In the genomic region with DNA sequence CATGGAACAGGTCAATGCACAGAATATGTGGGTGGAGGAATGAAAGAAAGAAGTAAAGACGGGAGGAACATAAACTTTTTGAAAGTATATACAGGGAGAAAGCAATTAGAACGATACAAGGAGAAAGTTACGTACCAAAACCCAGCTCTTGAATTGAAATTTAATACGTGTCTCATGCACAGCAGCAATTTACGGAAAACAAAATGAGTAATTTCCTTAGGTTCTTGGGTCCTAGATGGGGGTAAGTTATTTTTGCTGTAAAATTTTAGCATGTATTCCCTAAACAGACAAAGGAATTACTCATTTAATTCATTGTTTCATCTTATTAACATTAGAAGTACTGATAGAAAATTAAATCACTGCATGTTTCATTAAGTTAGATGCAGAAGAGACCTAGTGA, we compare ENCODE assay signal across 26 cellular contexts.
DNase-seq lines count a peak whose midpoint lies in the region; TF ChIP-seq lines count a peak whose summit lies in the region.
"Had no signal": no experiment of that assay in that cellular context is flagged by ENCODE, and none has a peak within 500 bp of the region (broad histone marks: within the 10 kb centered on the region; RNA-seq: fewer than 3 reads in every experiment).

No MANE protein-coding gene starts in this region.

- no peaks in the 10 kb centered on the region for H3K27me3 Mint-ChIP-seq in neural crest cell (ENCODE audit: low read depth)
- H3K27me3 Mint-ChIP-seq: B cell; CD4-positive, alpha-beta T cell; CD4-positive, CD25-positive, alpha-beta regulatory T cell; CD8-positive, alpha-beta memory T cell had no signal

- H3K27ac Mint-ChIP-seq in neural crest cell (ENCODE audit: unreplicated experiment), result peak overlapping the region; percentile 50
- H3K27ac Mint-ChIP-seq: B cell; CD14-positive monocyte; CD4-positive, alpha-beta memory T cell; CD4-positive, alpha-beta T cell; CD4-positive, CD25-positive, alpha-beta regulatory T cell; CD8-positive, alpha-beta memory T cell; CD8-positive, alpha-beta T cell had no signal

- TF ChIP-seq CTCF in neural crest cell (conservative IDR thresholded peaks at IDR 0.05), result no peak

- peaks cover 16% of the 10 kb centered on the region for H3K4me1 Mint-ChIP-seq in neural crest cell
- H3K4me1 Mint-ChIP-seq: B cell; CD14-positive monocyte; CD4-positive, alpha-beta memory T cell; CD4-positive, CD25-positive, alpha-beta regulatory T cell; CD8-positive, alpha-beta memory T cell had no signal

- no peak overlapping the region for H3K4me3 Mint-ChIP-seq in neural crest cell
- H3K4me3 Mint-ChIP-seq: B cell; CD14-positive monocyte; CD4-positive, alpha-beta memory T cell; CD4-positive, alpha-beta T cell; CD4-positive, CD25-positive, alpha-beta regulatory T cell; CD8-positive, alpha-beta memory T cell; CD8-positive, alpha-beta T cell had no signal

- H3K9me3 Mint-ChIP-seq in neural crest cell, result peaks cover 11% of the 10 kb centered on the region
- H3K9me3 Mint-ChIP-seq: CD4-positive, alpha-beta T cell; CD8-positive, alpha-beta T cell had no signal

- DNase-seq in dermis blood vessel endothelial cell, result peak; percentile 57
- no peak for DNase-seq in neural crest cell (ENCODE audit: low read depth, low spot score)
- DNase-seq in NCI-H2171 (lab: John Stamatoyannopoulos, UW), result no peak
- DNase-seq in mesenteric fat pad (ENCODE audit: low spot score), result no peak
- DNase-seq: 8988T; ACHN; AML-193; BE2C; C1 segment of cervical spinal cord; Caco-2; Calu3; CD4-positive, alpha-beta memory T cell; CD4-positive, alpha-beta T cell; CD4-positive, CD25-positive, alpha-beta regulatory T cell; CD8-positive, alpha-beta memory T cell; CD8-positive, alpha-beta T cell; COR-L47; DMS 273 treated with DMSO at 0.1 percent for 48 hours; DMS153; DMS53; DMS79; DMS79 treated with DMSO at 0.1 percent for 48 hours; DND-41; EL had no signal

- peaks cover 26% of the 10 kb centered on the region for H3K36me3 Mint-ChIP-seq in neural crest cell (ENCODE audit: low read depth)
- H3K36me3 Mint-ChIP-seq: CD14-positive monocyte; CD4-positive, alpha-beta memory T cell; CD4-positive, CD25-positive, alpha-beta regulatory T cell; CD8-positive, alpha-beta memory T cell; CD8-positive, alpha-beta T cell had no signal
